In the genomic region with DNA sequence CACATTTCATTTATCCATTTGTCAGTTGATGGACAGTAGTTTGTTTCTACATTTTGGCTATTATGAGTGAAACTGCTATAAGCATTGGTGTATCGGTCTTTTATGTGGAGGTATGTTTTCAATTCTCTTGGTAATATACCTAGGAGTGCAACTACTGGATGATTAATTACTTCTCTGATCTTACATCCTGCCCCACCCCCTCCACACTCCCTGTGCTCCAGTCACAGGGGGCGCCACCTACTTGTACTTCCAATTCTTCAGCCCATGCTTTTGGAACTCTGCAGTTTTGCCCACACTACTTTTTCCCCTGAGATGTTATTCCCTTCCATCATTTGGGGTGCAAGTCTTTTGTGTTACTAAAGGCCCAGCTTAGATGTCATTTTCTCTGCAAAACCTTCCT, we compare ENCODE assay signal across 9 cellular contexts. TPM values are rescaled to one million over a fixed set of nuclear protein-coding genes. Genes with fewer than 3 reads are reported as not detected.
DNase-seq lines count a peak whose midpoint lies in the region; ATAC-seq and TF ChIP-seq lines count a peak whose summit lies in the region.
"Had no signal": no experiment of that assay in that cellular context is flagged by ENCODE, and none has a peak within 500 bp of the region (broad histone marks: within the 10 kb centered on the region; RNA-seq: fewer than 3 reads in every experiment).

No MANE protein-coding gene starts in this region.

- no peak for ATAC-seq in SK-N-SH treated with all-trans-retinoic acid at 6 μM for 48 hours

- no peaks in the 10 kb centered on the region for H3K36me3 ChIP-seq in SK-N-SH (replicated peaks in 1 of 2; ENCODE audit: control insufficient read depth in 1 of 2, insufficient read depth in 2 of 2, low read length in 1 of 2)
- no peaks in the 10 kb centered on the region for H3K36me3 ChIP-seq in mesendoderm (ENCODE audit: control insufficient read depth, insufficient read depth, low read length)

- H3K9me2 ChIP-seq in SK-N-SH = no peaks in the 10 kb centered on the region

- H3K79me2 ChIP-seq in SK-N-SH (ENCODE audit: insufficient read depth) = no peaks in the 10 kb centered on the region
- no peaks in the 10 kb centered on the region for H3K79me2 ChIP-seq in mesendoderm (ENCODE audit: control insufficient read depth, insufficient read depth, low read length)

- H3K9me3 ChIP-seq in SK-N-SH = no peaks in the 10 kb centered on the region

- H2AK5ac ChIP-seq in mesendoderm (ENCODE audit: low read length) = no peak overlapping the region

- DNase-seq in SK-N-SH (no peak), amniotic epithelial cell (ENCODE audit: low read depth) (peak; percentile 16), mesendoderm (peak; percentile 40), NCI-H774 (lab: John Stamatoyannopoulos, UW) (no peak), hepatic stellate cell (ENCODE audit: low spot score) (no peak), activated T-cell treated with anti-CD3 and anti-CD28 coated beads for 4 hours (no peak)

- H4K20me1 ChIP-seq in SK-N-SH (ENCODE audit: insufficient read depth) = no peaks in the 10 kb centered on the region

- no peak overlapping the region for H3K23ac ChIP-seq in mesendoderm (ENCODE audit: low read length)

- H4K5ac ChIP-seq in mesendoderm (ENCODE audit: low read length) = no peak overlapping the region

- no peak overlapping the region for H4K8ac ChIP-seq in mesendoderm (ENCODE audit: low read depth, low read length)

- POLR2A ChIA-PET in SK-N-SH (lab: Yijun Ruan, JAX) = no interaction called here

- H2BK15ac ChIP-seq in mesendoderm (replicated peaks; ENCODE audit: low read depth) = no peak overlapping the region

- CTCF ChIA-PET in SK-N-SH (lab: Yijun Ruan, JAX) = interaction anchor here (1.1 to 1.7 kb wide), 4 partner anchors 8 to 747 kb away, joined by 3 to 6 read pairs (median 4); no protein-coding TSS in a partner anchor

- TF ChIP-seq EP300 in SK-N-SH (IDR thresholded peaks at IDR 0.05; ENCODE audit: borderline replicate concordance in 1 of 2, low read depth in 1 of 2, low read length in 1 of 2) (no peak), Ishikawa (IDR thresholded peaks at IDR 0.05; ENCODE audit: borderline replicate concordance) (no peak)

- 85% methylated on average over 2 of the region's 2 CpGs for WGBS in SK-N-SH (ENCODE audit: low lambda C conversion rate)
- WGBS in mesendoderm (ENCODE audit: extremely low coverage, insufficient coverage, low lambda C conversion rate) = no CpG with 5 or more reads among the region's 2 CpGs

- no peak overlapping the region for H3K56ac ChIP-seq in mesendoderm (ENCODE audit: low read length)

- TF ChIP-seq CTCF in SK-N-SH (IDR thresholded peaks at IDR 0.05) = peak; percentile 44

- no peaks in the 10 kb centered on the region for H3K79me1 ChIP-seq in mesendoderm (ENCODE audit: low read length)

- H3F3A ChIP-seq in SK-N-SH (replicated peaks; ENCODE audit: insufficient read depth) = peaks cover 9% of the 10 kb centered on the region

- H3K4me3 ChIP-seq in SK-N-SH (ENCODE audit: low read depth in 2 of 2, low read length in 1 of 2) = no peak overlapping the region
- H3K4me3 ChIP-seq in mesendoderm (ENCODE audit: low read length) = no peak overlapping the region

- H3K27ac ChIP-seq in SK-N-SH (ENCODE audit: low read depth in 2 of 2, low read length in 1 of 2) = no peak overlapping the region
- no peak overlapping the region for H3K27ac ChIP-seq in mesendoderm (ENCODE audit: low read depth, low read length)
- H3K27ac ChIP-seq: RWPE1 had no signal

- H3K18ac ChIP-seq in mesendoderm (ENCODE audit: low read length) = no peak overlapping the region

- H3K4ac ChIP-seq in mesendoderm (ENCODE audit: low read depth, low read length) = no peak overlapping the region

- peaks cover 0 to 3% of the 10 kb centered on the region in 2 experiments; a peak in 1 of 4 replicates for H3K4me1 ChIP-seq in SK-N-SH (ENCODE audit: control insufficient read depth in 1 of 2, insufficient read depth in 2 of 2, low read depth in 1 of 2, low read length in 1 of 2)
- peaks cover 4% of the 10 kb centered on the region for H3K4me1 ChIP-seq in mesendoderm (ENCODE audit: control insufficient read depth, low read depth, low read length)

- H3K4me2 ChIP-seq in SK-N-SH (no peak overlapping the region), mesendoderm (ENCODE audit: low read length) (no peak overlapping the region)

- no peak overlapping the region for H2BK5ac ChIP-seq in mesendoderm (ENCODE audit: low read length)

- H3K27me3 ChIP-seq in SK-N-SH (ENCODE audit: insufficient read depth) (no peaks in the 10 kb centered on the region), mesendoderm (ENCODE audit: insufficient read depth, low read length, poor library complexity) (no peaks in the 10 kb centered on the region)

- no peak for TF ChIP-seq RAD21 in SK-N-SH (IDR thresholded peaks at IDR 0.05; ENCODE audit: low read length)
- TF ChIP-seq RAD21 in Ishikawa (IDR thresholded peaks at IDR 0.05; ENCODE audit: low read depth) = peak; percentile 44

- no peak overlapping the region for H2BK120ac ChIP-seq in mesendoderm (ENCODE audit: low read depth, low read length)

- no peak overlapping the region for H2AFZ ChIP-seq in SK-N-SH (ENCODE audit: low read depth)

- H3K9ac ChIP-seq in SK-N-SH = no peak overlapping the region
- no peak overlapping the region for H3K9ac ChIP-seq in mesendoderm (ENCODE audit: low read length)

TF ChIP-seq in SK-N-SH, 30 proteins besides CTCF, POLR2A, EP300 and RAD21 (continues in another document):
- TF ChIP-seq, protein P1, sequence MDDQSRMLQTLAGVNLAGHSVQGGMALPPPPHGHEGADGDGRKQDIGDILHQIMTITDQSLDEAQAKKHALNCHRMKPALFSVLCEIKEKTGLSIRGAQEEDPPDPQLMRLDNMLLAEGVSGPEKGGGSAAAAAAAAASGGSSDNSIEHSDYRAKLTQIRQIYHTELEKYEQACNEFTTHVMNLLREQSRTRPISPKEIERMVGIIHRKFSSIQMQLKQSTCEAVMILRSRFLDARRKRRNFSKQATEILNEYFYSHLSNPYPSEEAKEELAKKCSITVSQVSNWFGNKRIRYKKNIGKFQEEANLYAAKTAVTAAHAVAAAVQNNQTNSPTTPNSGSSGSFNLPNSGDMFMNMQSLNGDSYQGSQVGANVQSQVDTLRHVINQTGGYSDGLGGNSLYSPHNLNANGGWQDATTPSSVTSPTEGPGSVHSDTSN (IDR thresholded peaks at IDR 0.05) = no peak
- TF ChIP-seq JUND (IDR thresholded peaks at IDR 0.05) = no peak
- TF ChIP-seq RFX5 (IDR thresholded peaks at IDR 0.05; ENCODE audit: low read length) = no peak

TF ChIP-seq in SK-N-SH treated with all-trans-retinoic acid at 6 μM for 48 hours, 23 proteins besides CTCF, POLR2A, EP300 and RAD21 (continues in another document):
- TF ChIP-seq ZC3H10 (CRISPR knock-in tag; IDR thresholded peaks at IDR 0.05) (no peak), ZFP30 (CRISPR knock-in tag; IDR thresholded peaks at IDR 0.05) (no peak), ZNF565 (CRISPR knock-in tag; conservative IDR thresholded peaks at IDR 0.05; ENCODE audit: low read depth) (no peak), ISL1 (CRISPR knock-in tag; IDR thresholded peaks at IDR 0.05) (no peak), ARNTL (CRISPR knock-in tag; IDR thresholded peaks at IDR 0.05; ENCODE audit: borderline replicate concordance, low read depth) (no peak)
- TF ChIP-seq, protein P2, sequence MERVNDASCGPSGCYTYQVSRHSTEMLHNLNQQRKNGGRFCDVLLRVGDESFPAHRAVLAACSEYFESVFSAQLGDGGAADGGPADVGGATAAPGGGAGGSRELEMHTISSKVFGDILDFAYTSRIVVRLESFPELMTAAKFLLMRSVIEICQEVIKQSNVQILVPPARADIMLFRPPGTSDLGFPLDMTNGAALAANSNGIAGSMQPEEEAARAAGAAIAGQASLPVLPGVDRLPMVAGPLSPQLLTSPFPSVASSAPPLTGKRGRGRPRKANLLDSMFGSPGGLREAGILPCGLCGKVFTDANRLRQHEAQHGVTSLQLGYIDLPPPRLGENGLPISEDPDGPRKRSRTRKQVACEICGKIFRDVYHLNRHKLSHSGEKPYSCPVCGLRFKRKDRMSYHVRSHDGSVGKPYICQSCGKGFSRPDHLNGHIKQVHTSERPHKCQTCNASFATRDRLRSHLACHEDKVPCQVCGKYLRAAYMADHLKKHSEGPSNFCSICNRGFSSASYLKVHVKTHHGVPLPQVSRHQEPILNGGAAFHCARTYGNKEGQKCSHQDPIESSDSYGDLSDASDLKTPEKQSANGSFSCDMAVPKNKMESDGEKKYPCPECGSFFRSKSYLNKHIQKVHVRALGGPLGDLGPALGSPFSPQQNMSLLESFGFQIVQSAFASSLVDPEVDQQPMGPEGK (CRISPR knock-in tag; IDR thresholded peaks at IDR 0.05; ENCODE audit: borderline replicate concordance) = no peak

TF ChIP-seq in Ishikawa, 13 proteins besides CTCF, POLR2A, EP300 and RAD21:
- TF ChIP-seq, protein P3, sequence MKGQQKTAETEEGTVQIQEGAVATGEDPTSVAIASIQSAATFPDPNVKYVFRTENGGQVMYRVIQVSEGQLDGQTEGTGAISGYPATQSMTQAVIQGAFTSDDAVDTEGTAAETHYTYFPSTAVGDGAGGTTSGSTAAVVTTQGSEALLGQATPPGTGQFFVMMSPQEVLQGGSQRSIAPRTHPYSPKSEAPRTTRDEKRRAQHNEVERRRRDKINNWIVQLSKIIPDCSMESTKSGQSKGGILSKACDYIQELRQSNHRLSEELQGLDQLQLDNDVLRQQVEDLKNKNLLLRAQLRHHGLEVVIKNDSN (IDR thresholded peaks at IDR 0.05) = no peak
- no peak for TF ChIP-seq TCF12 (IDR thresholded peaks at IDR 0.05; ENCODE audit: low read depth)

RNA-seq across cellular contexts. Expression of a gene that starts 42.0 kb away (rescaled TPM):
- polyA plus RNA-seq in SK-N-SH (2012; rRNA removed) = 154 and 174 TPM in 2 replicates
- polyA plus RNA-seq in SK-N-SH (2012; cell fraction: cytosol; rRNA removed) = 165 and 169 TPM in 2 replicates
- polyA plus RNA-seq in SK-N-SH (2012; cell fraction: nucleus; rRNA removed) = 63.5 and 75.2 TPM in 2 replicates
- polyA plus RNA-seq in mesendoderm (2013, experiment 1 of 2) = 561 TPM
- 537 TPM for polyA plus RNA-seq in mesendoderm (2013, experiment 2 of 2)

RNA-seq across cellular contexts. Expression of a gene that starts 42.3 kb away (rescaled TPM):
- 31.6 and 35.6 TPM in 2 replicates for polyA plus RNA-seq in SK-N-SH (2012; rRNA removed)
- polyA plus RNA-seq in SK-N-SH (2012; cell fraction: cytosol; rRNA removed) = 33.3 and 33.7 TPM in 2 replicates
- polyA plus RNA-seq in SK-N-SH (2012; cell fraction: nucleus; rRNA removed) = 29.3 and 39.1 TPM in 2 replicates
- polyA plus RNA-seq in mesendoderm (2013, experiment 1 of 2) = 31.2 TPM
- polyA plus RNA-seq in mesendoderm (2013, experiment 2 of 2) = 31.0 TPM

Comparison
In these comparisons a context has a peak if more than half of its experiments do, and no peak if none do; other contexts are left out.
1. DNase-seq: peak in amniotic epithelial cell (single experiment) and mesendoderm (single experiment); none in SK-N-SH (single experiment), NCI-H774 (single experiment), hepatic stellate cell (single experiment) and activated T-cell treated with anti-CD3 and anti-CD28 coated beads for 4 hours (single experiment).